ENCODE assay signal across 1 cellular context in genomic region chr13:106096661-106097092, GRCh38.
TF ChIP-seq lines count a peak whose summit lies in the region.

No MANE protein-coding gene starts in this region.

TF ChIP-seq in HEK293, 187 proteins besides CTCF, POLR2A, EP300 and RAD21 (continued from another document and continues in another):
- TF ChIP-seq ZNF518A (tag by site-specific recombination; conservative IDR thresholded peaks at IDR 0.05; ENCODE audit: low read depth) = 0 out of 2 replicates have a peak, but pooled peaks have one; percentile 25
- TF ChIP-seq ZNF423 (tag by site-specific recombination; IDR thresholded peaks at IDR 0.05) = no peak
- TF ChIP-seq ZNF223 (tag by site-specific recombination; IDR thresholded peaks at IDR 0.05) = no peak
- TF ChIP-seq KLF10 (tag by site-specific recombination; IDR thresholded peaks at IDR 0.05) = peak; percentile 70
- peak; percentile 72 for TF ChIP-seq BCL6B (tag by site-specific recombination; IDR thresholded peaks at IDR 0.05)
- no peak for TF ChIP-seq SCRT1 (tag by site-specific recombination; IDR thresholded peaks at IDR 0.05; ENCODE audit: borderline replicate concordance)
- no peak for TF ChIP-seq ZNF549 (tag by site-specific recombination; IDR thresholded peaks at IDR 0.05)
- no peak for TF ChIP-seq ZNF624 (tag by site-specific recombination; IDR thresholded peaks at IDR 0.05)
- no peak for TF ChIP-seq ZNF132 (tag by site-specific recombination; IDR thresholded peaks at IDR 0.05; ENCODE audit: borderline replicate concordance)
- TF ChIP-seq PRDM10 (tag by site-specific recombination; IDR thresholded peaks at IDR 0.05) = peak; percentile 25; the same call in 1 of the 2 replicates
- TF ChIP-seq ZFP3 (tag by site-specific recombination; IDR thresholded peaks at IDR 0.05; ENCODE audit: low read depth) = no peak
- no peak for TF ChIP-seq ZNF214 (tag by site-specific recombination; IDR thresholded peaks at IDR 0.05; ENCODE audit: borderline replicate concordance)
- TF ChIP-seq ZNF596 (tag by site-specific recombination; IDR thresholded peaks at IDR 0.05) = no peak
- TF ChIP-seq ZNF266 (tag by site-specific recombination; IDR thresholded peaks at IDR 0.05; ENCODE audit: low read depth) = no peak
- no peak for TF ChIP-seq ZNF112 (tag by site-specific recombination; IDR thresholded peaks at IDR 0.05)
- TF ChIP-seq ZNF664 (tag by site-specific recombination; IDR thresholded peaks at IDR 0.05) = no peak
- no peak for TF ChIP-seq ZNF274 (IDR thresholded peaks at IDR 0.05; ENCODE audit: low read length)
- no peak for TF ChIP-seq ZNF274 (tag by site-specific recombination; IDR thresholded peaks at IDR 0.05; ENCODE audit: borderline replicate concordance)
- TF ChIP-seq GLI2 (tag by site-specific recombination; IDR thresholded peaks at IDR 0.05; ENCODE audit: borderline replicate concordance, low read depth) = peak; percentile 93
- TF ChIP-seq ELK4 (IDR thresholded peaks at IDR 0.05; ENCODE audit: borderline replicate concordance, low read depth, low read length) = no peak
- TF ChIP-seq SCRT2 (tag by site-specific recombination; IDR thresholded peaks at IDR 0.05) = no peak
- TF ChIP-seq ZNF341 (tag by site-specific recombination; IDR thresholded peaks at IDR 0.05; ENCODE audit: low read depth) = 0 out of 2 replicates have a peak, but pooled peaks have one; percentile 19
- TF ChIP-seq ZNF785 (tag by site-specific recombination; IDR thresholded peaks at IDR 0.05) = no peak
- TF ChIP-seq ZNF701 (tag by site-specific recombination; IDR thresholded peaks at IDR 0.05) = no peak
- TF ChIP-seq ZNF324 (tag by site-specific recombination; IDR thresholded peaks at IDR 0.05) = peak; percentile 79
- TF ChIP-seq HOXD13 (CRISPR knock-in tag; IDR thresholded peaks at IDR 0.05; ENCODE audit: borderline replicate concordance) = peak; percentile 83; the same call in 1 of the 2 replicates
- no peak for TF ChIP-seq ZNF449 (tag by site-specific recombination; IDR thresholded peaks at IDR 0.05)
- TF ChIP-seq KLF16 (tag by site-specific recombination; IDR thresholded peaks at IDR 0.05) = no peak
- TF ChIP-seq REPIN1 (tag by site-specific recombination; IDR thresholded peaks at IDR 0.05; ENCODE audit: low read depth) = no peak
- TF ChIP-seq BCL11A (tag by site-specific recombination; IDR thresholded peaks at IDR 0.05; ENCODE audit: low read depth) = no peak
- peak; percentile 44; the same call in 1 of the 2 replicates for TF ChIP-seq KLF9 (tag by site-specific recombination; IDR thresholded peaks at IDR 0.05; ENCODE audit: low read depth)
- TF ChIP-seq REST (tag by site-specific recombination; IDR thresholded peaks at IDR 0.05) = peak; percentile 41; the same call in 1 of the 2 replicates
- TF ChIP-seq EGR2 (tag by site-specific recombination; IDR thresholded peaks at IDR 0.05; ENCODE audit: low read depth) = no peak
- TF ChIP-seq ZNF658 (tag by site-specific recombination; IDR thresholded peaks at IDR 0.05) = no peak
- TF ChIP-seq ZSCAN18 (tag by site-specific recombination; IDR thresholded peaks at IDR 0.05) = no peak
- 0 out of 2 replicates have a peak, but pooled peaks have one; percentile 30 for TF ChIP-seq ZFP37 (tag by site-specific recombination; IDR thresholded peaks at IDR 0.05)
- TF ChIP-seq ZNF776 (tag by site-specific recombination; IDR thresholded peaks at IDR 0.05; ENCODE audit: borderline replicate concordance) = no peak
- no peak; the same call in none of the 2 replicates for TF ChIP-seq ZBTB8A (tag by site-specific recombination; IDR thresholded peaks at IDR 0.05)
- no peak for TF ChIP-seq ZNF362 (tag by site-specific recombination; IDR thresholded peaks at IDR 0.05)
- peak; percentile 85; the same call in 1 of the 2 replicates for TF ChIP-seq GFI1B (tag by site-specific recombination; IDR thresholded peaks at IDR 0.05)
- no peak for TF ChIP-seq ZNF521 (tag by site-specific recombination; IDR thresholded peaks at IDR 0.05)
- TF ChIP-seq ZNF600 (tag by site-specific recombination; IDR thresholded peaks at IDR 0.05) = no peak
- no peak for TF ChIP-seq ZNF830 (tag by site-specific recombination; IDR thresholded peaks at IDR 0.05; ENCODE audit: low read depth)
